In the genomic region with DNA sequence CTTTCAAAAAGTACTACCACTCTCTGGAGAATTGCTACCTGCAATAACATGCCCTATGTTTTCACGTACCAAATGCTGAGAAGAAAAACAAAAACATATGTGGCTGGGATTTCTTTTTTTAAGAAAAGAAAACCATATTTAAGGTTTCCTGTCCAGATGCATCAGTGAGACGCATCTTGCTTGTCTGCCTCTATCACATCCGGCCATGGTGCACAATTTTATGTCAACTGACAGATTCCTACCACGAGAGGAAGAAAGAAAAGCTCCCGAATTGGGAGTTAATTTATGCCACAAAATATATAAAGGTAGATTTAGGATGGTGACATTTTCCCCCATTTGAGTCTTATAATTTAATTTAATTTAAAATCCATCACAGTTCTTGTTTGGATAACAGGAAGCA, we compare ENCODE assay signal across 26 cellular contexts.
A peak's percentile ranks its signal among the peaks of the same experiment; 100 is the strongest.
DNase-seq lines count a peak whose midpoint lies in the region; ATAC-seq and TF ChIP-seq lines count a peak whose summit lies in the region.
"Had no signal": no experiment of that assay in that cellular context is flagged by ENCODE, and none has a peak within 500 bp of the region (broad histone marks: within the 10 kb centered on the region; RNA-seq: fewer than 3 reads in every experiment).

No MANE protein-coding gene starts in this region.

- no peak overlapping the region for H3K9ac ChIP-seq in BLaER1 treated with 17β-estradiol and CSF1 and Interleukin-3, amounts not matched to agents 10 nM and 100 nM

- intact Hi-C loops in left lung (cut with DNase I), result no loop called here

- no peak overlapping the region for H3K27ac ChIP-seq in BLaER1 treated with 17β-estradiol and CSF1 and Interleukin-3, amounts not matched to agents 10 nM and 100 nM
- H3K27ac ChIP-seq in effector memory CD4-positive, alpha-beta T cell (ENCODE audit: insufficient read depth, low read length, poor library complexity, severe bottlenecking), result no peak overlapping the region
- no peak overlapping the region for H3K27ac ChIP-seq in left lung
- H3K27ac ChIP-seq: C4-2B, RWPE1 had no signal

- peak; percentile 25 for DNase-seq in GM12865 (ENCODE audit: low read depth)
- peak; percentile 16 for DNase-seq in NAMALWA (ENCODE audit: low spot score)
- peak; percentile 18 for DNase-seq in UCSD-AML1 (lab: John Stamatoyannopoulos, UW; ENCODE audit: unreplicated experiment)
- DNase-seq in omental fat pad (ENCODE audit: low spot score), result no peak
- DNase-seq in effector memory CD4-positive, alpha-beta T cell, result no peak
- DNase-seq in left lung, result no peak
- no peak for DNase-seq in GM10266 (ENCODE audit: extremely low spot score)
- DNase-seq: Calu3; CD8-positive, alpha-beta T cell; GOT3; HFFc6; IMR-90; Karpas-422; NCI-H1048; NCI-H1417 treated with DMSO at 0.1 percent for 48 hours; NCI-H1694 treated with DMSO at 0.1 percent for 48 hours; NCI-H2081; NCI-H2227 treated with DMSO at 0.1 percent for 48 hours; NCI-H526 treated with DMSO at 0.1 percent for 48 hours; SHP77 treated with DMSO at 0.1 percent for 48 hours; SW 1271 had no signal

- peaks cover 0 to 11% (median 0%) of the 10 kb centered on the region in 11 experiments; a peak in 1 of 22 replicates for H4K20me1 ChIP-seq in BLaER1 treated with 17β-estradiol and CSF1 and Interleukin-3, amounts not matched to agents 10 nM and 100 nM

- H3K4me1 ChIP-seq in BLaER1 treated with 17β-estradiol and CSF1 and Interleukin-3, amounts not matched to agents 10 nM and 100 nM, result peaks cover 6 to 30% (median 17%) of the 10 kb centered on the region in 10 experiments; a peak in 14 of 20 replicates
- no peaks in the 10 kb centered on the region for H3K4me1 ChIP-seq in effector memory CD4-positive, alpha-beta T cell (ENCODE audit: control insufficient read depth, insufficient read depth, low read length, poor library complexity, severe bottlenecking)
- no peaks in the 10 kb centered on the region for H3K4me1 ChIP-seq in left lung

- H3K36me3 ChIP-seq in BLaER1 treated with 17β-estradiol and CSF1 and Interleukin-3, amounts not matched to agents 10 nM and 100 nM, result no peaks in the 10 kb centered on the region
- no peaks in the 10 kb centered on the region for H3K36me3 ChIP-seq in effector memory CD4-positive, alpha-beta T cell (ENCODE audit: control insufficient read depth, insufficient read depth, low read length)
- no peaks in the 10 kb centered on the region for H3K36me3 ChIP-seq in left lung
- H3K36me3 ChIP-seq: HAP-1 had no signal

- H3K27me3 ChIP-seq in BLaER1 treated with 17β-estradiol and CSF1 and Interleukin-3, amounts not matched to agents 10 nM and 100 nM, result peaks cover 12 to 57% (median 43%) of the 10 kb centered on the region in 11 experiments
- no peaks in the 10 kb centered on the region for H3K27me3 ChIP-seq in effector memory CD4-positive, alpha-beta T cell (replicated peaks; ENCODE audit: control insufficient read depth, insufficient read depth, low read length, poor library complexity, severe bottlenecking)
- no peaks in the 10 kb centered on the region for H3K27me3 ChIP-seq in left lung

- TF ChIP-seq CTCF in GM12865 (IDR thresholded peaks at IDR 0.05; ENCODE audit: insufficient read depth, low read depth, low read length, missing control alignments), result no peak
- no peak for TF ChIP-seq CTCF in omental fat pad (IDR thresholded peaks at IDR 0.05)
- no peak for TF ChIP-seq CTCF in left lung (IDR thresholded peaks at IDR 0.05)
- no peak for TF ChIP-seq CTCF in GM10266 (IDR thresholded peaks at IDR 0.05; ENCODE audit: control insufficient read depth, insufficient read depth, low read depth, missing control alignments)

- no peaks in the 10 kb centered on the region for H3K9me3 ChIP-seq in BLaER1 treated with 17β-estradiol and CSF1 and Interleukin-3, amounts not matched to agents 10 nM and 100 nM (replicated peaks in 1 of 11)
- no peaks in the 10 kb centered on the region for H3K9me3 ChIP-seq in effector memory CD4-positive, alpha-beta T cell (ENCODE audit: control insufficient read depth, low read length)
- H3K9me3 ChIP-seq in left lung, result no peaks in the 10 kb centered on the region
- H3K9me3 ChIP-seq: HAP-1 had no signal

- ATAC-seq in omental fat pad (ENCODE audit: low FRiP score) (no peak), left lung (no peak)
- ATAC-seq: CD8-positive, alpha-beta T cell; Panc1 had no signal

- H3K4me2 ChIP-seq in BLaER1 treated with 17β-estradiol and CSF1 and Interleukin-3, amounts not matched to agents 10 nM and 100 nM, result peak overlapping the region in 10 of 11 experiments; percentile 20 to 81 (median 68); a peak in 18 of 22 replicates

- H3K4me3 ChIP-seq in BLaER1 treated with 17β-estradiol and CSF1 and Interleukin-3, amounts not matched to agents 10 nM and 100 nM, result no peak overlapping the region
- H3K4me3 ChIP-seq in GM12865 (ENCODE audit: low read depth, low read length) (no peak overlapping the region), left lung (no peak overlapping the region)
- no peak overlapping the region for H3K4me3 ChIP-seq in effector memory CD4-positive, alpha-beta T cell (ENCODE audit: insufficient read depth, low read depth, low read length, poor library complexity, severe bottlenecking)
- H3K4me3 ChIP-seq: HAP-1 had no signal

Comparison
In these comparisons a context has a peak if more than half of its experiments do, and no peak if none do; other contexts are left out.
1. DNase-seq: peak in GM12865 (single experiment), NAMALWA (single experiment) and UCSD-AML1 (single experiment); none in omental fat pad (single experiment), effector memory CD4-positive, alpha-beta T cell (0 of 3), left lung (0 of 2) and GM10266 (single experiment).